In genomic region chr3:39112113-39112512, GRCh38 we compare ENCODE assay signal across 20 cellular contexts.
"Had no signal": no experiment of that assay in that cellular context is flagged by ENCODE, and none has a peak within 500 bp of the region (broad histone marks: within the 10 kb centered on the region; RNA-seq: fewer than 3 reads in every experiment).

No MANE protein-coding gene starts in this region.

- H3K27ac ChIP-seq: esophagus squamous epithelium, gastroesophageal sphincter, parathyroid adenoma, psoas muscle, skin epidermis, suprapubic skin, thyroid gland, uterus had no signal

- H3K27me3 ChIP-seq: esophagus squamous epithelium, gastroesophageal sphincter, suprapubic skin, thyroid gland, uterus had no signal

- H2AFZ ChIP-seq: parathyroid adenoma had no signal

- H3K36me3 ChIP-seq: thyroid gland, uterus had no signal

- H3K4me3 ChIP-seq: esophagus squamous epithelium, gastroesophageal sphincter, psoas muscle, skin epidermis, suprapubic skin, thyroid gland, uterus had no signal

- ATAC-seq: effector memory CD8-positive, alpha-beta T cell; gastroesophageal sphincter; left cardiac atrium; left ventricle myocardium superior; naive thymus-derived CD4-positive, alpha-beta T cell; psoas muscle; sciatic nerve had no signal

- H3K9me3 ChIP-seq: esophagus squamous epithelium, gastroesophageal sphincter, psoas muscle, suprapubic skin, thyroid gland, uterus had no signal

- DNase-seq: effector memory CD8-positive, alpha-beta T cell; esophagus squamous epithelium; foreskin fibroblast; glutamatergic neuron; immature natural killer cell; kidney; left cardiac atrium; left ventricle myocardium superior; mesendoderm; psoas muscle; retina; stimulated activated naive CD4-positive, alpha-beta T cell treated with Interleukin-2 at 50 U/mL for 16 hours; thyroid gland; uterus had no signal

- H3K4me1 ChIP-seq: parathyroid adenoma, uterus had no signal

- H3K9ac ChIP-seq: parathyroid adenoma had no signal
